Comparison of ENCODE assay signal across 12 cellular contexts in the genomic region with DNA sequence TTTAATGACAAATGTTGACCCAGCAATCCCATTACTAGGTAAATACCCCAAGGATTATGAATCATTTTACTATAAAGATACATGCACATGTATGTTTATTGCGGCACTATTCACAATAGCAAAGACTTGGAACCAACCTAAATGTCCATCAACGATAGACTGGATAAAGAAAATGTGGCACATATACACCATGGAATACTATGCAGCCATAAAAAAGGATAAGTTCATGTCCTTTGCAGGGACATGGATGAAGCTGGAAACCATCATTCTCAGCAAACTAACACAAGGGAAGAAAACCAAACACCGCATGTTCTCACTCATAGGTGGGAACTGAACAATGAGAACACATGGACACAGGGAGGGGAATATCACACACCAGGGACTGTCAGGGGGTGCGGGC. TPM values are rescaled to one million over a fixed set of nuclear protein-coding genes. Genes with fewer than 3 reads are reported as not detected.
"Had no signal": no experiment of that assay in that cellular context is flagged by ENCODE, and none has a peak within 500 bp of the region (broad histone marks: within the 10 kb centered on the region; RNA-seq: fewer than 3 reads in every experiment).

No MANE protein-coding gene starts in this region.

RNA-seq across cellular contexts. Expression of a gene that starts 38.6 kb away (rescaled TPM):
- total RNA-seq: left cardiac atrium; left lobe of liver; left ventricle myocardium inferior; left ventricle myocardium superior; lung microvascular endothelial cell; mammary epithelial cell; myocyte; naive thymus-derived CD4-positive, alpha-beta T cell; naive thymus-derived CD8-positive, alpha-beta T cell had no signal
- polyA plus RNA-seq: immature natural killer cell; keratinocyte; liver; mammary epithelial cell; naive thymus-derived CD4-positive, alpha-beta T cell; naive thymus-derived CD8-positive, alpha-beta T cell had no signal
